Comparison of ENCODE assay signal across 9 cellular contexts in the genomic region with DNA sequence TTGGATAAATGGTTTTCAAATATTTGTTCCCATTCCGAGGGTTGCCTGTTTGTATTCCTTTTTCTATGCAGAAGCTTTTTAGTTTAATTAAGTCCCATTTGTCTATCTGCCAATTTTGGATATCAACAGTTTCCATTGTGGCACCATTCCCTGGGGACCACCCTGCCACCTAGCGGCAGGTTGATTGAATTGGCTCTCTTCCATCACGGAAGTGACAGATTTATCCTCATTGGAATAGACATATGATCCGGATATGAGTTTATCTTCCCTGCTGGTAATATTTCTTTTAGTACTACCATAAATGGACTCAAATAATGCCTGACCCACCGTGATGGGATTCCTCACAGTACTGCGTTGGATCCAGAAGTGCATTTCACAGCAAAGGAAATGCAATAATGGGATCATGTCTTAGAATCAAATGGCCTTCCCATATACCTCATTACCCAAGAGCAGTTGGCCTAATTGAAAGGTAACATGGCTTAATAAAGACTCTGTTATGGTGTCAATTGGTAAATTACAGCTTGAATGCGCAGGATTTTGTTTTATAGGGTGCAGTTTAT.
DNase-seq lines count a peak whose midpoint lies in the region; ATAC-seq, FAIRE-seq and TF ChIP-seq lines count a peak whose summit lies in the region.
"Had no signal": no experiment of that assay in that cellular context is flagged by ENCODE, and none has a peak within 500 bp of the region (broad histone marks: within the 10 kb centered on the region; RNA-seq: fewer than 3 reads in every experiment).

No MANE protein-coding gene starts in this region.

- no peak for FAIRE-seq in frontal cortex (lab: Jason Lieb, UNC)

- DNase-seq in ACHN (peak; percentile 44), GM13976 (ENCODE audit: low spot score) (no peak), NCI-H1417 (lab: John Stamatoyannopoulos, UW) (peak; percentile 53 to 86 (median 82)), left kidney (ENCODE audit: low read depth, low spot score) (peak; percentile 74), natural killer cell (no peak), frontal cortex (ENCODE audit: low spot score in 2 of 2) (no peak)

- no peak overlapping the region for H3K27ac Mint-ChIP-seq in natural killer cell

- intact Hi-C loops in natural killer cell (cut with micrococcal nuclease): no loop called here

- H3K4me1 Mint-ChIP-seq in natural killer cell: no peaks in the 10 kb centered on the region
- H3K4me1 Mint-ChIP-seq: central memory CD8-positive, alpha-beta T cell had no signal

- in situ Hi-C loops in ACHN (cut with HindIII; ENCODE audit: low pct_ligation_motif_present, low pct_unique_long_range_greater_than_20kb, low sequenced_read_pairs): no loop called here
- in situ Hi-C loops in GM13976 (cut with MboI; ENCODE audit: low sequenced_read_pairs, unreplicated experiment): no loop called here

- no peak overlapping the region for H3K4me3 Mint-ChIP-seq in natural killer cell
- H3K4me3 Mint-ChIP-seq: central memory CD8-positive, alpha-beta T cell had no signal

- TF ChIP-seq CTCF in GM13976 (IDR thresholded peaks at IDR 0.05; ENCODE audit: borderline replicate concordance, control extremely low read depth, extremely low read depth, insufficient read depth, missing control alignments) (peak; percentile 17), VCaP (conservative IDR thresholded peaks at IDR 0.05) (peak; percentile 56), natural killer cell (IDR thresholded peaks at IDR 0.05) (no peak)

- peaks cover 4 to 5% of the 10 kb centered on the region in 2 donors for H3K9me3 Mint-ChIP-seq in natural killer cell

- no peaks in the 10 kb centered on the region for H3K36me3 Mint-ChIP-seq in natural killer cell

- ATAC-seq in HG02623 (IDR thresholded peaks at IDR 0.05; ENCODE audit: unreplicated experiment) (no peak), natural killer cell (no peak)

- H3K27me3 Mint-ChIP-seq in natural killer cell (ENCODE audit: low read depth in 2 of 2): no peaks in the 10 kb centered on the region
- H3K27me3 Mint-ChIP-seq: central memory CD8-positive, alpha-beta T cell had no signal

- no peak overlapping the region for H3K27ac ChIP-seq in VCaP

Comparison
In these comparisons a context has a peak if more than half of its experiments do, and no peak if none do; other contexts are left out.
1. DNase-seq: peak in ACHN (single experiment), NCI-H1417 (3 of 3) and left kidney (single experiment); none in GM13976 (single experiment), natural killer cell (single experiment) and frontal cortex (0 of 2).